8 cellular contexts compared by ENCODE assay signal in the genomic region with DNA sequence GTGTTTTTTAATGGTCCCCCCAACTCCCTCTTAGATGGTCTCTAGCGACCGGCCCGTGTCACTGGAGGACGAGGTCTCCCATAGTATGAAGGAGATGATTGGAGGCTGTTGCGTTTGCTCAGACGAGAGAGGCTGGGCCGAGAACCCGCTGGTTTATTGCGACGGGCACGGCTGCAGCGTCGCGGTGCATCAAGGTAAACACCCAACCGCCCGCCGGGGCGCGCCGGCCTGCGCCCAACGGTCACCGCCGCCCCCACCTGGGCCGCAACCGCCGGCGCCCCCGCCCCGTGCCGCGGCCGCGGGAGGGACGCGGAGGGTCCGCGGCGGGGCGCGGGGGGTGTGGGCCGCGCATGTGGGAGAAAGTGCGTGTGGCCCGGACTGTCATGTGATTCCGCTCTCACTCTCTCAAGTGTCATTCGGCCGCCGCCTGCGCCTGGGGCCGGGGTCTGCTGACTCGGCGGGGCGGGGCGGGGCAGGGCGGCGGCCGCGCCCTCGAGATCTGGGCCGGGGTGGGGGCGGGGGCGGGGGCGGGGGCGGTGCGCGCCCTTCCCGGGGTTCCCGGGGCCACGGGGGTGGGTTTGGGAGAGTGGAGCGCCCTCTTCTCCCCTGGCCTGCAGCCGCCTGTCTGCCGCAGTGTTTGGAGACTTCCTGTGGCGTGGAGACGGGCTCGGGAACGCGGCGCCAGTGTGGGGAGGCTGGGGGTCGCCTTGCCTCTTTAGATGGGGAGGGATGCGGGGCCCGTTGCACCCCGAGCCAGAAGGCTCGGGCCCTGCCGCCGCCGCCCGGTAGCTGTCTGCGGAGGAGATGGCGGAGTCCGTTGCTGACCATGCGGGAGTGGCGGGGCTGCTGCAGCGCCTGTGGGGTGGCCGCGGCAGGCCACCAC. TPM values are rescaled to one million over a fixed set of nuclear protein-coding genes. Genes with fewer than 3 reads are reported as not detected.
A peak's percentile ranks its signal among the peaks of the same experiment; 100 is the strongest.
DNase-seq lines count a peak whose midpoint lies in the region; ATAC-seq and TF ChIP-seq lines count a peak whose summit lies in the region.

No MANE protein-coding gene starts in this region.

- peak overlapping the region; percentile 90 for H3K27ac Mint-ChIP-seq in activated CD4-positive, alpha-beta T cell treated with anti-CD3 and anti-CD28 coated beads, Interleukin-2, amount 10 ng/mL, durations not matched to agents 7 days and 5 days

- H3K27me3 Mint-ChIP-seq in activated CD4-positive, alpha-beta T cell treated with anti-CD3 and anti-CD28 coated beads, Interleukin-2, amount 10 ng/mL, durations not matched to agents 7 days and 5 days: no peaks in the 10 kb centered on the region

- intact Hi-C loops in lower leg skin (cut with DNase I; ENCODE audit: low total_unique reads): no loop called here

- no peak for TF ChIP-seq CTCF in LNCaP clone FGC (IDR thresholded peaks at IDR 0.05; ENCODE audit: control insufficient read depth, extremely low read depth, insufficient read depth)
- no peak for TF ChIP-seq CTCF in lower leg skin (IDR thresholded peaks at IDR 0.05)

- peak; percentile 28 for ATAC-seq in GM19395 (IDR thresholded peaks at IDR 0.05; ENCODE audit: unreplicated experiment)

- H3K4me2 ChIP-seq in BLaER1: peak overlapping the region; percentile 97

- H3K27ac ChIP-seq in BLaER1: peak overlapping the region; percentile 76
- peak overlapping the region; percentile 90 for H3K27ac ChIP-seq in duodenal mucosa (ENCODE audit: low read depth, low read length)

- peak overlapping the region; percentile 92 for H3K4me3 ChIP-seq in BLaER1
- H3K4me3 ChIP-seq in LNCaP clone FGC (ENCODE audit: low read depth, low read length): peak overlapping the region; percentile 64
- peak overlapping the region; percentile 85 to 95 for H3K4me3 ChIP-seq in duodenal mucosa (ENCODE audit: low read depth in 1 of 2, low read length in 2 of 2)
- peak overlapping the region; percentile 56 for H3K4me3 ChIP-seq in lower leg skin (ENCODE audit: low read depth, poor library complexity, severe bottlenecking)

- H3K36me3 ChIP-seq in BLaER1 (peaks cover 27% of the 10 kb centered on the region), duodenal mucosa (ENCODE audit: control insufficient read depth in 1 of 2, insufficient read depth in 2 of 2, low read length in 2 of 2) (peaks cover 0 to 18% of the 10 kb centered on the region in 2 donors)

- H4K20me1 ChIP-seq in BLaER1: peaks cover 55% of the 10 kb centered on the region

- H3K9me3 Mint-ChIP-seq in activated CD4-positive, alpha-beta T cell treated with anti-CD3 and anti-CD28 coated beads, Interleukin-2, amount 10 ng/mL, durations not matched to agents 7 days and 5 days: no peaks in the 10 kb centered on the region

- POLR2A ChIA-PET in activated CD4-positive, alpha-beta T cell treated with anti-CD3 and anti-CD28 coated beads, Interleukin-2, amount 10 ng/mL, durations not matched to agents 7 days and 5 days (lab: Charles Lee): no interaction called here

- peaks cover 23% of the 10 kb centered on the region for H3K36me3 Mint-ChIP-seq in activated CD4-positive, alpha-beta T cell treated with anti-CD3 and anti-CD28 coated beads, Interleukin-2, amount 10 ng/mL, durations not matched to agents 7 days and 5 days (ENCODE audit: low read depth)

- no peaks in the 10 kb centered on the region for H3K9me3 ChIP-seq in BLaER1
- H3K9me3 ChIP-seq in duodenal mucosa (ENCODE audit: control insufficient read depth in 1 of 2, low read length in 2 of 2): no peaks in the 10 kb centered on the region

- CTCF ChIA-PET in activated CD4-positive, alpha-beta T cell treated with anti-CD3 and anti-CD28 coated beads, Interleukin-2, amount 10 ng/mL, durations not matched to agents 7 days and 5 days (lab: Charles Lee): no interaction called here

- TF ChIP-seq POLR2A in lower leg skin (IDR thresholded peaks at IDR 0.05): no peak

- H3K4me3 Mint-ChIP-seq in activated CD4-positive, alpha-beta T cell treated with anti-CD3 and anti-CD28 coated beads, Interleukin-2, amount 10 ng/mL, durations not matched to agents 7 days and 5 days: peak overlapping the region; percentile 92

- peaks cover 21% of the 10 kb centered on the region for H3K4me1 Mint-ChIP-seq in activated CD4-positive, alpha-beta T cell treated with anti-CD3 and anti-CD28 coated beads, Interleukin-2, amount 10 ng/mL, durations not matched to agents 7 days and 5 days

- 2 to 4% methylated on average over 28 to 35 of the region's 96 CpGs for WGBS in lower leg skin, 2 donors

- DNase-seq in LNCaP clone FGC (ENCODE audit: low read depth) (no peak), lower leg skin (ENCODE audit: low spot score in 2 of 2) (peak; percentile 79 to 94)
- DNase-seq in activated CD4-positive, alpha-beta T cell treated with anti-CD3 and anti-CD28 coated beads, Interleukin-2, amount 10 ng/mL, durations not matched to agents 7 days and 5 days: peak; percentile 56
- DNase-seq in stimulated activated CD8-positive, alpha-beta memory T cell treated with anti-CD3 and anti-CD28 coated beads, Interleukin-4, amount 100 ng/mL, for 48 hours: peak; percentile 64
- no peak for DNase-seq in effector CD8-positive, alpha-beta T cell (lab: John Stamatoyannopoulos, UW)

- H3K9ac ChIP-seq in BLaER1 (peak overlapping the region; percentile 84), duodenal mucosa (ENCODE audit: low read depth in 1 of 2, low read length in 2 of 2) (peak overlapping the region in 1 of 2 donors; percentile 48)

- H3K27me3 ChIP-seq in BLaER1: peaks cover 31% of the 10 kb centered on the region
- H3K27me3 ChIP-seq in duodenal mucosa (ENCODE audit: control insufficient read depth in 1 of 2, insufficient read depth in 2 of 2, low read length in 2 of 2): no peaks in the 10 kb centered on the region

- H3K4me1 ChIP-seq in BLaER1: peaks cover 39% of the 10 kb centered on the region
- peaks cover 7 to 9% of the 10 kb centered on the region in 2 donors for H3K4me1 ChIP-seq in duodenal mucosa (ENCODE audit: control insufficient read depth in 1 of 2, insufficient read depth in 2 of 2, low read length in 2 of 2)

RNA-seq across cellular contexts. Expression of a gene that starts 0.8 kb away (rescaled TPM):
- total RNA-seq in activated CD4-positive, alpha-beta T cell treated with anti-CD3 and anti-CD28 coated beads, Interleukin-2, amount 10 ng/mL, durations not matched to agents 7 days and 5 days: 10 to 100 TPM; 44.1 to 47.2 TPM
- 100 to 1,000 TPM in 1 of 4 donors, 10 to 100 TPM in 3; 42.8 to 283 (median 48.5) TPM for total RNA-seq in lower leg skin

RNA-seq across cellular contexts. Expression of a gene that starts 9.4 kb away (rescaled TPM):
- under 1 TPM; 0.12 to 0.33 TPM for total RNA-seq in activated CD4-positive, alpha-beta T cell treated with anti-CD3 and anti-CD28 coated beads, Interleukin-2, amount 10 ng/mL, durations not matched to agents 7 days and 5 days
- 1 to 10 TPM in 2 of 4 donors, under 1 TPM in 2; 0.38 to 1.4 (median 0.96) TPM for total RNA-seq in lower leg skin

Comparison
In these comparisons a context has a peak if more than half of its experiments do, and no peak if none do; other contexts are left out.
1. DNase-seq: peak in activated CD4-positive, alpha-beta T cell treated with anti-CD3 and anti-CD28 coated beads, Interleukin-2, amount 10 ng/mL, durations not matched to agents 7 days and 5 days (single experiment), lower leg skin (2 of 2) and stimulated activated CD8-positive, alpha-beta memory T cell treated with anti-CD3 and anti-CD28 coated beads, Interleukin-4, amount 100 ng/mL, for 48 hours (single experiment); none in LNCaP clone FGC (single experiment) and effector CD8-positive, alpha-beta T cell (single experiment).
2. Peak in every context shown above with its lines, with median percentiles within 50 percentile points of each other: H3K4me3 ChIP-seq.